In genomic region chr6:73299171-73300073, GRCh38 we compare ENCODE assay signal across 1 cellular context.
TF ChIP-seq lines count a peak whose summit lies in the region.

No MANE protein-coding gene starts in this region.

TF ChIP-seq in WTC11, 78 proteins besides CTCF, POLR2A, EP300 and RAD21 (continued from another document):
- TF ChIP-seq, protein P1, sequence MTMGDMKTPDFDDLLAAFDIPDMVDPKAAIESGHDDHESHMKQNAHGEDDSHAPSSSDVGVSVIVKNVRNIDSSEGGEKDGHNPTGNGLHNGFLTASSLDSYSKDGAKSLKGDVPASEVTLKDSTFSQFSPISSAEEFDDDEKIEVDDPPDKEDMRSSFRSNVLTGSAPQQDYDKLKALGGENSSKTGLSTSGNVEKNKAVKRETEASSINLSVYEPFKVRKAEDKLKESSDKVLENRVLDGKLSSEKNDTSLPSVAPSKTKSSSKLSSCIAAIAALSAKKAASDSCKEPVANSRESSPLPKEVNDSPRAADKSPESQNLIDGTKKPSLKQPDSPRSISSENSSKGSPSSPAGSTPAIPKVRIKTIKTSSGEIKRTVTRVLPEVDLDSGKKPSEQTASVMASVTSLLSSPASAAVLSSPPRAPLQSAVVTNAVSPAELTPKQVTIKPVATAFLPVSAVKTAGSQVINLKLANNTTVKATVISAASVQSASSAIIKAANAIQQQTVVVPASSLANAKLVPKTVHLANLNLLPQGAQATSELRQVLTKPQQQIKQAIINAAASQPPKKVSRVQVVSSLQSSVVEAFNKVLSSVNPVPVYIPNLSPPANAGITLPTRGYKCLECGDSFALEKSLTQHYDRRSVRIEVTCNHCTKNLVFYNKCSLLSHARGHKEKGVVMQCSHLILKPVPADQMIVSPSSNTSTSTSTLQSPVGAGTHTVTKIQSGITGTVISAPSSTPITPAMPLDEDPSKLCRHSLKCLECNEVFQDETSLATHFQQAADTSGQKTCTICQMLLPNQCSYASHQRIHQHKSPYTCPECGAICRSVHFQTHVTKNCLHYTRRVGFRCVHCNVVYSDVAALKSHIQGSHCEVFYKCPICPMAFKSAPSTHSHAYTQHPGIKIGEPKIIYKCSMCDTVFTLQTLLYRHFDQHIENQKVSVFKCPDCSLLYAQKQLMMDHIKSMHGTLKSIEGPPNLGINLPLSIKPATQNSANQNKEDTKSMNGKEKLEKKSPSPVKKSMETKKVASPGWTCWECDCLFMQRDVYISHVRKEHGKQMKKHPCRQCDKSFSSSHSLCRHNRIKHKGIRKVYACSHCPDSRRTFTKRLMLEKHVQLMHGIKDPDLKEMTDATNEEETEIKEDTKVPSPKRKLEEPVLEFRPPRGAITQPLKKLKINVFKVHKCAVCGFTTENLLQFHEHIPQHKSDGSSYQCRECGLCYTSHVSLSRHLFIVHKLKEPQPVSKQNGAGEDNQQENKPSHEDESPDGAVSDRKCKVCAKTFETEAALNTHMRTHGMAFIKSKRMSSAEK (CRISPR knock-in tag; IDR thresholded peaks at IDR 0.05; ENCODE audit: borderline replicate concordance) = no peak
- TF ChIP-seq NR2C2 (CRISPR knock-in tag; IDR thresholded peaks at IDR 0.05) = no peak
- TF ChIP-seq SOX15 (CRISPR knock-in tag; IDR thresholded peaks at IDR 0.05) = no peak
- TF ChIP-seq ZNF423 (CRISPR knock-in tag; IDR thresholded peaks at IDR 0.05) = no peak
- TF ChIP-seq, protein P2, sequence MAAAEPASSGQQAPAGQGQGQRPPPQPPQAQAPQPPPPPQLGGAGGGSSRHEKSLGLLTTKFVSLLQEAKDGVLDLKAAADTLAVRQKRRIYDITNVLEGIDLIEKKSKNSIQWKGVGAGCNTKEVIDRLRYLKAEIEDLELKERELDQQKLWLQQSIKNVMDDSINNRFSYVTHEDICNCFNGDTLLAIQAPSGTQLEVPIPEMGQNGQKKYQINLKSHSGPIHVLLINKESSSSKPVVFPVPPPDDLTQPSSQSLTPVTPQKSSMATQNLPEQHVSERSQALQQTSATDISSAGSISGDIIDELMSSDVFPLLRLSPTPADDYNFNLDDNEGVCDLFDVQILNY (CRISPR knock-in tag; IDR thresholded peaks at IDR 0.05) = no peak
- TF ChIP-seq, protein P3, sequence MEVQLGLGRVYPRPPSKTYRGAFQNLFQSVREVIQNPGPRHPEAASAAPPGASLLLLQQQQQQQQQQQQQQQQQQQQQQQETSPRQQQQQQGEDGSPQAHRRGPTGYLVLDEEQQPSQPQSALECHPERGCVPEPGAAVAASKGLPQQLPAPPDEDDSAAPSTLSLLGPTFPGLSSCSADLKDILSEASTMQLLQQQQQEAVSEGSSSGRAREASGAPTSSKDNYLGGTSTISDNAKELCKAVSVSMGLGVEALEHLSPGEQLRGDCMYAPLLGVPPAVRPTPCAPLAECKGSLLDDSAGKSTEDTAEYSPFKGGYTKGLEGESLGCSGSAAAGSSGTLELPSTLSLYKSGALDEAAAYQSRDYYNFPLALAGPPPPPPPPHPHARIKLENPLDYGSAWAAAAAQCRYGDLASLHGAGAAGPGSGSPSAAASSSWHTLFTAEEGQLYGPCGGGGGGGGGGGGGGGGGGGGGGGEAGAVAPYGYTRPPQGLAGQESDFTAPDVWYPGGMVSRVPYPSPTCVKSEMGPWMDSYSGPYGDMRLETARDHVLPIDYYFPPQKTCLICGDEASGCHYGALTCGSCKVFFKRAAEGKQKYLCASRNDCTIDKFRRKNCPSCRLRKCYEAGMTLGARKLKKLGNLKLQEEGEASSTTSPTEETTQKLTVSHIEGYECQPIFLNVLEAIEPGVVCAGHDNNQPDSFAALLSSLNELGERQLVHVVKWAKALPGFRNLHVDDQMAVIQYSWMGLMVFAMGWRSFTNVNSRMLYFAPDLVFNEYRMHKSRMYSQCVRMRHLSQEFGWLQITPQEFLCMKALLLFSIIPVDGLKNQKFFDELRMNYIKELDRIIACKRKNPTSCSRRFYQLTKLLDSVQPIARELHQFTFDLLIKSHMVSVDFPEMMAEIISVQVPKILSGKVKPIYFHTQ (CRISPR knock-in tag; IDR thresholded peaks at IDR 0.05) = no peak
- no peak for TF ChIP-seq SMAD4 (CRISPR knock-in tag; IDR thresholded peaks at IDR 0.05)
- TF ChIP-seq CREM (CRISPR knock-in tag; IDR thresholded peaks at IDR 0.05) = no peak
- TF ChIP-seq JAZF1 (CRISPR knock-in tag; IDR thresholded peaks at IDR 0.05) = no peak
- no peak for TF ChIP-seq JUN (CRISPR knock-in tag; IDR thresholded peaks at IDR 0.05)
- no peak for TF ChIP-seq ZNF281 (CRISPR knock-in tag; IDR thresholded peaks at IDR 0.05)
- no peak for TF ChIP-seq HMGA2 (CRISPR knock-in tag; IDR thresholded peaks at IDR 0.05)
